Comparison of ENCODE assay signal across 1 cellular context in genomic region chr3:66481071-66482001, GRCh38.
TF ChIP-seq lines count a peak whose summit lies in the region.

No MANE protein-coding gene starts in this region.

TF ChIP-seq in HepG2, 621 proteins besides CTCF, POLR2A, EP300 and RAD21 (continued from another document and continues in another):
- TF ChIP-seq FOXP4 (CRISPR knock-in tag; IDR thresholded peaks at IDR 0.05) (peak; percentile 100), HOXA3 (CRISPR knock-in tag; IDR thresholded peaks at IDR 0.05) (peak; percentile 82), ZNF546 (CRISPR knock-in tag; conservative IDR thresholded peaks at IDR 0.05) (0 out of 2 replicates have a peak, but pooled peaks have one; percentile 62), ZNF570 (CRISPR knock-in tag; IDR thresholded peaks at IDR 0.05; ENCODE audit: borderline replicate concordance) (no peak), RFXANK (CRISPR knock-in tag; IDR thresholded peaks at IDR 0.05) (peak; percentile 39; the same call in 1 of the 2 replicates), NR2F1 (CRISPR knock-in tag; IDR thresholded peaks at IDR 0.05) (peak; percentile 77 to 83), RCOR2 (CRISPR knock-in tag; IDR thresholded peaks at IDR 0.05) (peak; percentile 99), ZNF567 (CRISPR knock-in tag; IDR thresholded peaks at IDR 0.05; ENCODE audit: borderline replicate concordance) (no peak), ZNF607 (CRISPR knock-in tag; IDR thresholded peaks at IDR 0.05; ENCODE audit: borderline replicate concordance) (peak; percentile 79; the same call in 1 of the 2 replicates), NFKB2 (CRISPR knock-in tag; IDR thresholded peaks at IDR 0.05; ENCODE audit: borderline replicate concordance) (no peak), ZNF83 (CRISPR knock-in tag; IDR thresholded peaks at IDR 0.05; ENCODE audit: borderline replicate concordance) (no peak), JUN (CRISPR knock-in tag; IDR thresholded peaks at IDR 0.05) (peak; percentile 81), HBP1 (CRISPR knock-in tag; IDR thresholded peaks at IDR 0.05; ENCODE audit: low read depth) (peak; percentile 58; the same call in 1 of the 2 replicates), TEAD3 (CRISPR knock-in tag; optimal IDR thresholded peaks at IDR 0.05; ENCODE audit: borderline replicate concordance) (peak; percentile 98), AKNA (CRISPR knock-in tag; IDR thresholded peaks at IDR 0.05; ENCODE audit: borderline replicate concordance) (0 out of 2 replicates have a peak, but pooled peaks have one; percentile 44), ZNF282 (IDR thresholded peaks at IDR 0.05; ENCODE audit: partially characterized antibody) (no peak), SALL2 (CRISPR knock-in tag; IDR thresholded peaks at IDR 0.05) (peak; percentile 83), ZNF562 (CRISPR knock-in tag; IDR thresholded peaks at IDR 0.05; ENCODE audit: borderline replicate concordance) (no peak), KLF13 (CRISPR knock-in tag; IDR thresholded peaks at IDR 0.05) (no peak), HHEX (CRISPR knock-in tag; IDR thresholded peaks at IDR 0.05) (peak; percentile 98), BATF2 (CRISPR knock-in tag; IDR thresholded peaks at IDR 0.05) (no peak), ZNF225 (CRISPR knock-in tag; IDR thresholded peaks at IDR 0.05) (no peak), PRDM10 (CRISPR knock-in tag; IDR thresholded peaks at IDR 0.05; ENCODE audit: low read depth) (peak; percentile 87), GZF1 (CRISPR knock-in tag; IDR thresholded peaks at IDR 0.05) (no peak), SATB2 (CRISPR knock-in tag; IDR thresholded peaks at IDR 0.05) (peak; percentile 75), PAWR (CRISPR knock-in tag; IDR thresholded peaks at IDR 0.05; ENCODE audit: borderline replicate concordance) (no peak), HNRNPK (IDR thresholded peaks at IDR 0.05; ENCODE audit: low read depth, low read length, poor library complexity, severe bottlenecking) (no peak), ELF3 (CRISPR knock-in tag; IDR thresholded peaks at IDR 0.05) (peak; percentile 85), ZNF530 (CRISPR knock-in tag; IDR thresholded peaks at IDR 0.05; ENCODE audit: low read depth) (no peak), ZNF768 (CRISPR knock-in tag; IDR thresholded peaks at IDR 0.05) (no peak), CENPBD1 (CRISPR knock-in tag; IDR thresholded peaks at IDR 0.05; ENCODE audit: borderline replicate concordance, low read depth) (no peak; the same call in 1 of the 2 replicates), ZBTB37 (CRISPR knock-in tag; IDR thresholded peaks at IDR 0.05) (peak; percentile 90), ZBTB1 (CRISPR knock-in tag; IDR thresholded peaks at IDR 0.05; ENCODE audit: borderline replicate concordance) (no peak), PHB2 (IDR thresholded peaks at IDR 0.05; ENCODE audit: partially characterized antibody) (no peak), TCF12 (IDR thresholded peaks at IDR 0.05) (no peak), TCF12 (CRISPR knock-in tag; IDR thresholded peaks at IDR 0.05) (peak; percentile 91; the same call in 1 of the 2 replicates), MXI1 (IDR thresholded peaks at IDR 0.05; ENCODE audit: borderline replicate concordance, low read depth, low read length) (peak; percentile 55; the same call in 1 of the 3 replicates), ZNF709 (CRISPR knock-in tag; IDR thresholded peaks at IDR 0.05) (no peak), DBP (CRISPR knock-in tag; IDR thresholded peaks at IDR 0.05; ENCODE audit: not compliant biosample characterization) (no peak), TEAD2 (CRISPR knock-in tag; IDR thresholded peaks at IDR 0.05) (0 out of 2 replicates have a peak, but pooled peaks have one; percentile 22), ARID4A (CRISPR knock-in tag; IDR thresholded peaks at IDR 0.05; ENCODE audit: borderline replicate concordance) (peak; percentile 69; the same call in 1 of the 2 replicates)
